ENCODE assay signal across 28 cellular contexts in genomic region chr3:178804606-178805005, GRCh38.
"Had no signal": no experiment of that assay in that cellular context is flagged by ENCODE, and none has a peak within 500 bp of the region (broad histone marks: within the 10 kb centered on the region; RNA-seq: fewer than 3 reads in every experiment).

No MANE protein-coding gene starts in this region.

- H3K4me3 ChIP-seq: lower lobe of right lung, neural progenitor cell, right atrium auricular region, right lobe of liver, skin epidermis, stomach, suprapubic skin, transverse colon, upper lobe of left lung, vagina had no signal

- H3K4me2 ChIP-seq: neural progenitor cell had no signal

- H3K4me1 Mint-ChIP-seq: naive B cell; natural killer cell; nephron progenitor cell; neural progenitor cell; stimulated activated naive B cell treated with anti-CD40 and anti-IgM and Interleukin-4, amounts not matched to agents 10 μg/mL and 1 μg/mL and 100 μg/mL, for 72 hours had no signal

- H3K27ac ChIP-seq: lower lobe of right lung, neural progenitor cell, neutrophil, right atrium auricular region, right lobe of liver, skin epidermis, stomach, suprapubic skin, transverse colon, upper lobe of left lung, vagina had no signal

- H3K27ac Mint-ChIP-seq: naive B cell; natural killer cell; nephron progenitor cell; neural progenitor cell; progenitor cell of endocrine pancreas; stimulated activated naive B cell treated with anti-CD40 and anti-IgM and Interleukin-4, amounts not matched to agents 10 μg/mL and 1 μg/mL and 100 μg/mL, for 72 hours had no signal

- H3K9ac ChIP-seq: neural progenitor cell had no signal

- H3K9me3 ChIP-seq: lower lobe of right lung, neutrophil, right atrium auricular region, right lobe of liver, stomach, suprapubic skin, transverse colon, upper lobe of left lung, vagina had no signal

- H3K4me3 Mint-ChIP-seq: naive B cell; natural killer cell; nephron progenitor cell; neural progenitor cell; stimulated activated naive B cell treated with anti-CD40 and anti-IgM and Interleukin-4, amounts not matched to agents 10 μg/mL and 1 μg/mL and 100 μg/mL, for 72 hours had no signal

- DNase-seq: hippocampal formation; kidney glomerular epithelial cell; left cardiac atrium; left ventricle myocardium superior; lower lobe of right lung; mammary epithelial cell; mesenchymal stem cell; naive B cell; natural killer cell; nephron progenitor cell; occipital lobe; right lobe of liver; stimulated activated CD4-positive, alpha-beta T cell treated with anti-CD3 and anti-CD28 coated beads, Interleukin-12 subunit alpha, Interleukin-12 subunit beta, amount 100 ng/mL, for 4 hours; stimulated activated CD4-positive, alpha-beta T cell treated with anti-CD3 and anti-CD28 coated beads, Interleukin-15, amount 100 ng/mL, for 24 hours; stimulated activated CD4-positive, alpha-beta T cell treated with anti-CD3 and anti-CD28 coated beads, Interleukin-2, amount 100 ng/mL, for 24 hours; stimulated activated CD4-positive, alpha-beta T cell treated with anti-CD3 and anti-CD28 coated beads, Interleukin-4, amount 100 ng/mL, for 1 hour; stimulated activated naive B cell treated with anti-CD40 and anti-IgM and Interleukin-4, amounts not matched to agents 10 μg/mL and 1 μg/mL and 100 μg/mL, for 72 hours; stimulated activated naive CD8-positive, alpha-beta T cell treated with anti-CD3 and anti-CD28 coated beads, Interleukin-15, Interleukin-2, amounts not matched to agents 100 U/mL and 50 U/mL, for 24 hours; stomach; transverse colon; upper lobe of left lung had no signal

- H3K27me3 Mint-ChIP-seq: naive B cell; progenitor cell of endocrine pancreas; stimulated activated naive B cell treated with anti-CD40 and anti-IgM and Interleukin-4, amounts not matched to agents 10 μg/mL and 1 μg/mL and 100 μg/mL, for 72 hours had no signal

- H2AFZ ChIP-seq: neural progenitor cell had no signal

- H3K36me3 ChIP-seq: lower lobe of right lung, neural progenitor cell, neutrophil, right atrium auricular region, right lobe of liver, stomach, suprapubic skin, transverse colon, upper lobe of left lung, vagina had no signal

- H3K27me3 ChIP-seq: neural progenitor cell, neutrophil, right atrium auricular region, right lobe of liver, stomach, suprapubic skin, transverse colon, upper lobe of left lung, vagina had no signal

- H3K9me3 Mint-ChIP-seq: nephron progenitor cell, neural progenitor cell had no signal

- H3K36me3 Mint-ChIP-seq: naive B cell; natural killer cell; neural progenitor cell; stimulated activated naive B cell treated with anti-CD40 and anti-IgM and Interleukin-4, amounts not matched to agents 10 μg/mL and 1 μg/mL and 100 μg/mL, for 72 hours had no signal

- H3K4me1 ChIP-seq: lower lobe of right lung, neural progenitor cell, right atrium auricular region, right lobe of liver, stomach, suprapubic skin, upper lobe of left lung, vagina had no signal
